In genomic region chr6:92849636-92850035, GRCh38 we compare ENCODE assay signal across 22 cellular contexts.
"Had no signal": no experiment of that assay in that cellular context is flagged by ENCODE, and none has a peak within 500 bp of the region (broad histone marks: within the 10 kb centered on the region; RNA-seq: fewer than 3 reads in every experiment).

No MANE protein-coding gene starts in this region.

- H3K27me3 ChIP-seq: breast epithelium, colonic mucosa, heart right ventricle, right lobe of liver, stomach, suprapubic skin, transverse colon, uterus had no signal

- H3K4me1 Mint-ChIP-seq: activated CD4-positive, alpha-beta memory T cell treated with anti-CD3 and anti-CD28 coated beads, Interleukin-2, amount 10 ng/mL, durations not matched to agents 7 days and 5 days; activated naive CD8-positive, alpha-beta T cell treated with anti-CD3 and anti-CD28 coated beads for 36 hours; activated T-helper 17 cell treated with anti-CD3 and anti-CD28 coated beads, Interleukin-2, amount 50 U/mL, for 72 hours; naive thymus-derived CD4-positive, alpha-beta T cell; neural crest cell; stimulated activated memory B cell treated with anti-CD40 and anti-IgM and Interleukin-4, amounts not matched to agents 10 μg/mL and 1 μg/mL and 100 μg/mL, for 72 hours; T-helper 17 cell had no signal

- H3K27ac Mint-ChIP-seq: activated CD4-positive, alpha-beta memory T cell treated with anti-CD3 and anti-CD28 coated beads, Interleukin-2, amount 10 ng/mL, durations not matched to agents 7 days and 5 days; activated naive CD8-positive, alpha-beta T cell treated with anti-CD3 and anti-CD28 coated beads for 36 hours; activated T-helper 17 cell treated with anti-CD3 and anti-CD28 coated beads, Interleukin-2, amount 50 U/mL, for 72 hours; naive thymus-derived CD4-positive, alpha-beta T cell; stimulated activated memory B cell treated with anti-CD40 and anti-IgM and Interleukin-4, amounts not matched to agents 10 μg/mL and 1 μg/mL and 100 μg/mL, for 72 hours; T-helper 17 cell had no signal

- H3K9me3 Mint-ChIP-seq: activated naive CD8-positive, alpha-beta T cell treated with anti-CD3 and anti-CD28 coated beads for 36 hours had no signal

- H3K27ac ChIP-seq: breast epithelium, colonic mucosa, heart right ventricle, lower lobe of right lung, right lobe of liver, stomach, suprapubic skin, transverse colon, uterus had no signal

- H3K27me3 Mint-ChIP-seq: activated CD4-positive, alpha-beta memory T cell treated with anti-CD3 and anti-CD28 coated beads, Interleukin-2, amount 10 ng/mL, durations not matched to agents 7 days and 5 days; activated naive CD8-positive, alpha-beta T cell treated with anti-CD3 and anti-CD28 coated beads for 36 hours; activated T-helper 17 cell treated with anti-CD3 and anti-CD28 coated beads, Interleukin-2, amount 50 U/mL, for 72 hours; naive thymus-derived CD4-positive, alpha-beta T cell; stimulated activated memory B cell treated with anti-CD40 and anti-IgM and Interleukin-4, amounts not matched to agents 10 μg/mL and 1 μg/mL and 100 μg/mL, for 72 hours; T-helper 17 cell had no signal

- H3K4me3 ChIP-seq: breast epithelium, colonic mucosa, heart right ventricle, lower lobe of right lung, right lobe of liver, smooth muscle cell, stomach, suprapubic skin, transverse colon, uterus had no signal

- H3K4me1 ChIP-seq: breast epithelium, colonic mucosa, heart right ventricle, lower lobe of right lung, right lobe of liver, stomach, suprapubic skin, transverse colon, uterus had no signal

- ATAC-seq: activated T-helper 17 cell treated with anti-CD3 and anti-CD28 coated beads, Interleukin-2, amount 50 U/mL, for 72 hours; heart right ventricle; naive thymus-derived CD4-positive, alpha-beta T cell; right lobe of liver; stimulated activated memory B cell treated with anti-CD40 and anti-IgM and Interleukin-4, amounts not matched to agents 10 μg/mL and 1 μg/mL and 100 μg/mL, for 72 hours; T-helper 17 cell had no signal

- H3K36me3 ChIP-seq: breast epithelium, colonic mucosa, heart right ventricle, lower lobe of right lung, right lobe of liver, stomach, suprapubic skin, transverse colon, uterus had no signal

- H3K9me3 ChIP-seq: breast epithelium, colonic mucosa, heart right ventricle, lower lobe of right lung, right lobe of liver, transverse colon, uterus had no signal

- DNase-seq: activated CD4-positive, alpha-beta memory T cell treated with anti-CD3 and anti-CD28 coated beads, Interleukin-2, amount 10 ng/mL, durations not matched to agents 7 days and 5 days; activated CD4-positive, alpha-beta T cell treated with anti-CD3 and anti-CD28 coated beads for 48 hours; activated CD4-positive, CD25-positive, alpha-beta regulatory T cell; activated naive CD8-positive, alpha-beta T cell treated with anti-CD3 and anti-CD28 coated beads for 36 hours; colonic mucosa; heart right ventricle; kidney; lower lobe of right lung; naive thymus-derived CD4-positive, alpha-beta T cell; occipital lobe; right lobe of liver; stimulated activated CD4-positive, alpha-beta T cell treated with anti-CD3 and anti-CD28 coated beads, Interleukin-15, amount 100 ng/mL, for 24 hours; stomach; T-helper 17 cell; transverse colon; uterus had no signal

- H3K36me3 Mint-ChIP-seq: activated naive CD8-positive, alpha-beta T cell treated with anti-CD3 and anti-CD28 coated beads for 36 hours; naive thymus-derived CD4-positive, alpha-beta T cell; stimulated activated memory B cell treated with anti-CD40 and anti-IgM and Interleukin-4, amounts not matched to agents 10 μg/mL and 1 μg/mL and 100 μg/mL, for 72 hours had no signal

- H3K4me2 ChIP-seq: smooth muscle cell had no signal

- H3K4me3 Mint-ChIP-seq: activated CD4-positive, alpha-beta memory T cell treated with anti-CD3 and anti-CD28 coated beads, Interleukin-2, amount 10 ng/mL, durations not matched to agents 7 days and 5 days; activated naive CD8-positive, alpha-beta T cell treated with anti-CD3 and anti-CD28 coated beads for 36 hours; activated T-helper 17 cell treated with anti-CD3 and anti-CD28 coated beads, Interleukin-2, amount 50 U/mL, for 72 hours; naive thymus-derived CD4-positive, alpha-beta T cell; neural crest cell; stimulated activated memory B cell treated with anti-CD40 and anti-IgM and Interleukin-4, amounts not matched to agents 10 μg/mL and 1 μg/mL and 100 μg/mL, for 72 hours; T-helper 17 cell had no signal
